1 cellular context compared by ENCODE assay signal in the genomic region with DNA sequence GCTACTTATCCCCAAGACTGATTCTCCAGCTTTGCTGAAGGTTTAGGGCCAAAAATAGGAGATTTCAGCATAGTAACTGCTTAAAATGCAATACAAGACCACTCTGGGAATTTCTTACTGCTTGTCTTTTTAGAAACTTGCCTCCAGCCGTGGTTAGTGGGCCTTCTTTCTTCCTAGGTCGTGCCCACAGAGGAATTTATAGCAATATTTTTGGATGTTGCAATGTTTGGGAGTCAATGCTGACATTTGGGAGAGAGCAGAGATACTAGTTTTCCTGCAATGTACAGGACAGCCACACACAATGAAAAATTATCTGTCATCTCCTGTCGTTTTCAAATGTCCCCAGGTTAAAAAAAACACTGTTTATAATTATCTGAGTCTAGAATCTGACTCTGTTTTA.
TF ChIP-seq lines count a peak whose summit lies in the region.

No MANE protein-coding gene starts in this region.

TF ChIP-seq in H1, 55 proteins besides CTCF, POLR2A, EP300 and RAD21:
- TF ChIP-seq GTF2F1 (IDR thresholded peaks at IDR 0.05; ENCODE audit: borderline replicate concordance, low read depth, low read length), result no peak
- no peak for TF ChIP-seq NRF1 (IDR thresholded peaks at IDR 0.05; ENCODE audit: low read depth, low read length)
- no peak for TF ChIP-seq TBP (IDR thresholded peaks at IDR 0.05; ENCODE audit: low read depth, low read length)
- no peak for TF ChIP-seq CHD1 (IDR thresholded peaks at IDR 0.05; ENCODE audit: low read depth, low read length)
- TF ChIP-seq ASH2L (IDR thresholded peaks at IDR 0.05; ENCODE audit: low read length), result no peak
- no peak for TF ChIP-seq HDAC6 (IDR thresholded peaks at IDR 0.05; ENCODE audit: low read depth, low read length)
- TF ChIP-seq POLR2AphosphoS5 (IDR thresholded peaks at IDR 0.05; ENCODE audit: low read depth, low read length), result no peak
- TF ChIP-seq HDAC2 (IDR thresholded peaks at IDR 0.05; ENCODE audit: borderline replicate concordance in 1 of 2, low read depth in 2 of 2, low read length in 2 of 2), result no peak
- no peak for TF ChIP-seq RNF2 (IDR thresholded peaks at IDR 0.05; ENCODE audit: borderline replicate concordance, low read depth, low read length, missing control alignments, poor library complexity, severe bottlenecking)
- TF ChIP-seq GABPA (IDR thresholded peaks at IDR 0.05; ENCODE audit: borderline replicate concordance, insufficient read depth, low read length), result no peak
- no peak for TF ChIP-seq TAF1 (IDR thresholded peaks at IDR 0.05; ENCODE audit: low read depth, low read length)
- TF ChIP-seq SIX5 (IDR thresholded peaks at IDR 0.05; ENCODE audit: low read depth, low read length), result no peak
- no peak for TF ChIP-seq RBBP5 (IDR thresholded peaks at IDR 0.05; ENCODE audit: borderline replicate concordance, low read depth, low read length)
- no peak for TF ChIP-seq JUND (IDR thresholded peaks at IDR 0.05; ENCODE audit: low read length)
- no peak for TF ChIP-seq KDM5A (IDR thresholded peaks at IDR 0.05; ENCODE audit: low read length)
- no peak for TF ChIP-seq ATF2 (IDR thresholded peaks at IDR 0.05; ENCODE audit: low read length)
- TF ChIP-seq SUZ12 (IDR thresholded peaks at IDR 0.05; ENCODE audit: low read length), result no peak
- TF ChIP-seq KDM4A (IDR thresholded peaks at IDR 0.05; ENCODE audit: low read depth, low read length, severe bottlenecking), result no peak
- TF ChIP-seq NANOG (IDR thresholded peaks at IDR 0.05; ENCODE audit: insufficient read depth, low read depth, low read length, poor library complexity, severe bottlenecking), result no peak
TF ChIP-seq in H1: peak in this region for 0.
